In the genomic region with DNA sequence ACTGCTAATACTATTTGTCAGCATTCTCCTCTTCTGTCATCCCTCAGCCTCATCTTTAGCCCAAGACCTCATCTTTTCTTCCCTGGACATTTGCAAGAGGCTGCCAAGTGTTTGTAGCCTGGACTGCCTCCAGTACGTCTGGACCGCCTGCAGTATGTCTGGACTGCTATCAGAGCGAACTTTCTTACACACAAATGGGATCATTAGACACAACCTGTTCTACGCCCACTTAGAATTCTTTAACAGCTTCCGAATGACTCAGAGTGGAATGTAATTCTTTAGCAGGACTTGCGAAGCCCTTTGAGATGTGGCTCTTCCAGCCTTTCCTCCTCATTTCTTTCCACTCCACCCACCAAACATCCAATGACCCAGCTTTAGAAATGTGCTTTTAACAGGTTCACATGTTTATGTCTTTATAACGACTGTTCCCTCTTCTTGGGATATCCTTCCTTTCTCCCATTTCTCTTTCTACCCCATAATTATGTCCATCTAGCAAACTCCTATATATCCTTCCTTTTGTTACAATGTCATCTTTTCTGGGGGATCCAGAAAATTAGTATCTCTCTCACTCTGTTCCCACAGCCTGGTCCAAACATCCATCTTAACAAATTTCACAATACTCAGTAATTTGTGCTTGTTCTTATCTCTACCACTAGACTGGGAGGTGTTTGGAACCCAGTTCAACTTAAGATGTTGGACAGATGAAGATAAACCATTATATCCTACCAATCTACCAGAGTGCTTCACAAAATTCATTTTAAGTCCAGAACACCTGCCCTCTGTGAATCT, we compare ENCODE assay signal across 12 cellular contexts.
DNase-seq lines count a peak whose midpoint lies in the region; ATAC-seq and TF ChIP-seq lines count a peak whose summit lies in the region.
"Had no signal": no experiment of that assay in that cellular context is flagged by ENCODE, and none has a peak within 500 bp of the region (broad histone marks: within the 10 kb centered on the region; RNA-seq: fewer than 3 reads in every experiment).

No MANE protein-coding gene starts in this region.

- ATAC-seq in heart right ventricle (peak; percentile 86 to 95 (median 90)), HG02642 (IDR thresholded peaks at IDR 0.05; ENCODE audit: poor library complexity, unreplicated experiment) (no peak), HG03571 (IDR thresholded peaks at IDR 0.05; ENCODE audit: unreplicated experiment) (no peak)

- no peaks in the 10 kb centered on the region for H3K27me3 ChIP-seq in heart right ventricle

- peaks cover 0 to 4% (median 0%) of the 10 kb centered on the region in 9 donors for H3K4me1 ChIP-seq in heart right ventricle

- peaks cover 20% of the 10 kb centered on the region for H3K4me1 Mint-ChIP-seq in activated naive CD8-positive, alpha-beta T cell (ENCODE audit: low read depth)

- H3K36me3 ChIP-seq in heart right ventricle, result peaks cover 0 to 71% (median 0%) of the 10 kb centered on the region in 9 donors

- H3K36me3 Mint-ChIP-seq in activated naive CD8-positive, alpha-beta T cell, result peaks cover 9% of the 10 kb centered on the region

- H3K27ac ChIP-seq in heart right ventricle, result peak overlapping the region in 9 of 10 donors; percentile 1 to 81 (median 44)

- intact Hi-C loops in heart right ventricle (cut with DNase I), result no loop called here

- H3K9me3 Mint-ChIP-seq in activated naive CD8-positive, alpha-beta T cell (ENCODE audit: low read depth), result no peaks in the 10 kb centered on the region
- H3K9me3 Mint-ChIP-seq: activated naive CD4-positive, alpha-beta T cell treated with anti-CD3 and anti-CD28 coated beads for 36 hours had no signal

- no peak overlapping the region for H3K4me3 ChIP-seq in heart right ventricle

- H3K4me3 Mint-ChIP-seq in activated naive CD8-positive, alpha-beta T cell, result no peak overlapping the region
- H3K4me3 Mint-ChIP-seq: activated naive CD4-positive, alpha-beta T cell treated with anti-CD3 and anti-CD28 coated beads for 36 hours had no signal

- no peaks in the 10 kb centered on the region for H3K9me3 ChIP-seq in heart right ventricle

- WGBS in heart right ventricle, 2 donors, result 69 to 71% methylated on average over 7 of the region's 7 CpGs

- peak; percentile 26 for DNase-seq in Daoy (ENCODE audit: low read depth)
- DNase-seq in heart right ventricle, result peak; percentile 51 to 66
- peak; percentile 79 for DNase-seq in renal cortical epithelial cell (ENCODE audit: low read depth)
- no peak for DNase-seq in glomerular visceral epithelial cell (ENCODE audit: extremely low spot score)
- DNase-seq in RKO (ENCODE audit: low spot score), result no peak
- DNase-seq: activated naive CD4-positive, alpha-beta T cell treated with anti-CD3 and anti-CD28 coated beads for 36 hours; NCI-H2029; retina; T-helper 9 cell had no signal

- H3K27me3 Mint-ChIP-seq in activated naive CD8-positive, alpha-beta T cell, result no peaks in the 10 kb centered on the region

- peak overlapping the region; percentile 75 for H3K27ac Mint-ChIP-seq in activated naive CD8-positive, alpha-beta T cell
- H3K27ac Mint-ChIP-seq: activated naive CD4-positive, alpha-beta T cell treated with anti-CD3 and anti-CD28 coated beads for 36 hours had no signal

- TF ChIP-seq CTCF in heart right ventricle (IDR thresholded peaks at IDR 0.05), result no peak

Comparison
In these comparisons a context has a peak if more than half of its experiments do, and no peak if none do; other contexts are left out.
1. DNase-seq: peak in Daoy (single experiment), heart right ventricle (2 of 2) and renal cortical epithelial cell (single experiment); none in glomerular visceral epithelial cell (single experiment) and RKO (single experiment).
2. ATAC-seq: peak in heart right ventricle (8 of 8); none in HG02642 (single experiment) and HG03571 (single experiment).